In genomic region chr7:100705753-100706671, GRCh38 we compare ENCODE assay signal across 8 cellular contexts. TPM values are rescaled to one million over a fixed set of nuclear protein-coding genes. Genes with fewer than 3 reads are reported as not detected.
DNase-seq lines count a peak whose midpoint lies in the region; ATAC-seq, FAIRE-seq and TF ChIP-seq lines count a peak whose summit lies in the region.

TSS of gene POP7 (plus strand) at chr7:100706121. CDS start at chr7:100706831, 710 bp downstream.

- H3K4me1 Mint-ChIP-seq in T-cell, result peaks cover 14 to 19% (median 19%) of the 10 kb centered on the region in 3 donors
- peaks cover 4% of the 10 kb centered on the region for H3K4me1 Mint-ChIP-seq in type B pancreatic cell (ENCODE audit: unreplicated experiment)

- TF ChIP-seq CTCF in type B pancreatic cell (conservative IDR thresholded peaks at IDR 0.05), result no peak

- H3K27ac ChIP-seq in adipose tissue (ENCODE audit: low read depth, low read length), result no peak within 1 kb of the TSS

- H3K27ac Mint-ChIP-seq in T-cell (peak within 1 kb of the TSS; percentile 90 to 94), type B pancreatic cell (peak within 1 kb of the TSS; percentile 92)

- peak; percentile 73 for TF ChIP-seq POLR2A in GM12891 (IDR thresholded peaks at IDR 0.05; ENCODE audit: low read depth, low read length)

- H3K27me3 Mint-ChIP-seq in T-cell (no peaks in the 10 kb centered on the region), type B pancreatic cell (peaks cover 6% of the 10 kb centered on the region)

- intact Hi-C loops in cardiac septum (cut with DNase I), result loop anchor here (1.0 to 5.0 kb wide), 3 partner anchors 34 to 166 kb away; partner anchors contain the start of genes GNB2 and SLC12A9

- H3K9me3 Mint-ChIP-seq in T-cell, result no peaks in the 10 kb centered on the region
- no peaks in the 10 kb centered on the region for H3K9me3 Mint-ChIP-seq in type B pancreatic cell

- DNase-seq in GM12891 (ENCODE audit: insufficient read length, low spot score), result peak; percentile 97
- peak; percentile 85 for DNase-seq in NCI-H1436 treated with DMSO at 0.1 percent for 48 hours (lab: John Stamatoyannopoulos, UW)
- DNase-seq in T-cell, result peak; percentile 93 to 98 (median 97)
- peak; percentile 99 for DNase-seq in cardiac septum (ENCODE audit: low spot score)
- DNase-seq in pons (ENCODE audit: low spot score), result peak; percentile 90
- DNase-seq in type B pancreatic cell (ENCODE audit: extremely low spot score, unreplicated experiment), result peak; percentile 99

- FAIRE-seq in GM12891 (lab: Jason Lieb, UNC), result peak; percentile 100

- H3K4me3 Mint-ChIP-seq in T-cell (peak within 1 kb of the TSS; percentile 88 to 95 (median 92)), type B pancreatic cell (peak within 1 kb of the TSS; percentile 98)

- ATAC-seq in HG02840 (IDR thresholded peaks at IDR 0.05; ENCODE audit: low FRiP score, unreplicated experiment), result peak; percentile 85
- ATAC-seq in T-cell (replicated peaks in 1 of 4), result peak; percentile 96 to 98 (median 96)

- CTCF ChIA-PET in T-cell (lab: Charles Lee), result interaction anchor here (0.5 to 2.3 kb wide), 36 partner anchors 10 to 512 kb away, joined by 3 to 23 read pairs (median 5); partner anchors contain the start of genes SLC12A9 (in 2 of the 2), AGFG2 (in 1 of the 2), FBXO24 (in 1 of the 2) and GIGYF1 (in 1 of the 2)

- WGBS in adipose tissue, 3 donors, result 0 to 1% (median 0%) methylated on average over 83 to 86 of the region's 86 CpGs

- no peaks in the 10 kb centered on the region for H3K36me3 Mint-ChIP-seq in T-cell
- H3K36me3 Mint-ChIP-seq in type B pancreatic cell, result peaks cover 3% of the 10 kb centered on the region

- POLR2A ChIA-PET in T-cell (lab: Charles Lee), result interaction anchor here in 1 of 2 donors (0.7 to 1.5 kb wide), 3 partner anchors 94 to 198 kb away, joined by 3 to 4 read pairs (median 3); partner anchors contain the start of genes MOSPD3 and SLC12A9

TF ChIP-seq in GM12891, 5 proteins besides CTCF, POLR2A, EP300 and RAD21:
- TF ChIP-seq PAX5 (IDR thresholded peaks at IDR 0.05; ENCODE audit: insufficient read depth, low read length, severe bottlenecking) (no peak), POU2F2 (IDR thresholded peaks at IDR 0.05; ENCODE audit: low read depth, low read length) (0 out of 2 replicates have a peak, but pooled peaks have one; percentile 15), POLR2AphosphoS5 (IDR thresholded peaks at IDR 0.05; ENCODE audit: low read depth, low read length) (peak; percentile 78), TAF1 (IDR thresholded peaks at IDR 0.05; ENCODE audit: low read depth, low read length) (no peak)

RNA-seq across cellular contexts. Expression of gene POP7, which starts in this region (rescaled TPM):
- polyA plus RNA-seq in GM12891 (2012; ENCODE audit: low read depth, missing spikeins), result 54.4 TPM
- total RNA-seq in T-cell (10 to 100 TPM in 3 of 5 donors, 1 to 10 TPM in 2; 8.3 to 18.1 (median 17.8) TPM), cardiac septum (25.1 TPM), type B pancreatic cell (ENCODE audit: low replicate concordance) (39.2 and 41.0 TPM in 2 replicates)
- polyA plus RNA-seq in adipose tissue, result 10 to 100 TPM; 25.2 to 31.3 (median 27.4) TPM
